11 cellular contexts compared by ENCODE assay signal in genomic region chr10:89653410-89653828, GRCh38.
A peak's percentile ranks its signal among the peaks of the same experiment; 100 is the strongest.
DNase-seq lines count a peak whose midpoint lies in the region; ATAC-seq lines count a peak whose summit lies in the region.
"Had no signal": no experiment of that assay in that cellular context is flagged by ENCODE, and none has a peak within 500 bp of the region (broad histone marks: within the 10 kb centered on the region; RNA-seq: fewer than 3 reads in every experiment).

No MANE protein-coding gene starts in this region.

- DNase-seq in ELR (ENCODE audit: low read depth): peak; percentile 59
- DNase-seq in amniotic epithelial cell (ENCODE audit: low read depth): peak; percentile 88
- DNase-seq in NCI-H510A (lab: John Stamatoyannopoulos, UW): no peak
- DNase-seq in RKO (ENCODE audit: low spot score): no peak
- DNase-seq in amygdala (lab: John Stamatoyannopoulos, UW): no peak
- no peak for DNase-seq in activated CD8-positive, alpha-beta memory T cell treated with anti-CD3 and anti-CD28 coated beads, Interleukin-2, amount 50 U/mL, for 48 hours
- DNase-seq: CD4-positive, CD25-positive, alpha-beta regulatory T cell; effector CD8-positive, alpha-beta T cell; NCI-H524 treated with DMSO at 0.1 percent for 48 hours had no signal

- ATAC-seq in GM19463 (IDR thresholded peaks at IDR 0.05; ENCODE audit: unreplicated experiment) (peak; percentile 75), HG03135 (IDR thresholded peaks at IDR 0.05; ENCODE audit: unreplicated experiment) (peak; percentile 42)

Comparison
In these comparisons a context has a peak if more than half of its experiments do, and no peak if none do; other contexts are left out.
1. DNase-seq: peak in ELR (single experiment) and amniotic epithelial cell (single experiment); none in NCI-H510A (single experiment), RKO (single experiment), amygdala (0 of 56) and activated CD8-positive, alpha-beta memory T cell treated with anti-CD3 and anti-CD28 coated beads, Interleukin-2, amount 50 U/mL, for 48 hours (single experiment).